ENCODE assay signal across 8 cellular contexts in the genomic region with DNA sequence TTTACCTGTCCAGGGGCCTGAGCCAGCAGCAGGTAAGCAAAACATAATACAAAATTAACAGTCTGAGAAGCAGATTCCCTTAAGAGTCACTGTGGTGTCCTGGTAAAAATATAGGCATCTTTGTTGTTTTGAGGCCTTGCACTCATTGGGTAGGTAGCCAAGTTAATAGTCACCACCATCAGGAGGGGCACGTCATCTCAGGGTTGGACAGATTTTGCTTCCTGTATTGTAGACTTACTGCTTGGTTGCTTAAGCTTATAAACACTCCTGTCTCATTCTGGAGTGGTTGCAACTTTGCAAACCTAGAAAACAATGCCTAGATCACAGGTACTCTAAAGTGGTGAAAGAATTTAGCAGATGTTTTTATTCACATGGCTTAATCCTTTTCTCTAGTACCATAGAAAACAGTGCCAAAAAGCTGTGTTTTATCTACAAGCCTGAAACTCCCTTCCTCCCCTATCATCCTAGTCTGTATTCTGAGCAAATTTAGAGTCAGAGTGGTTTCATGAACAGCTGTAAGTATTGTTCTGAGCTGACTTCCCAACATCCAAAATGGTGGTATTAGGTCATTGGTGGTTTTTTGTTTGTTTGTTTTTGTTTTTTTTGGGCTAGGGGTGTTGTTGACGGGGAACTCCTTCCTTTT.
A peak's percentile ranks its signal among the peaks of the same experiment; 100 is the strongest.
DNase-seq lines count a peak whose midpoint lies in the region; ATAC-seq and TF ChIP-seq lines count a peak whose summit lies in the region.

No MANE protein-coding gene starts in this region.

- DNase-seq in OCI-M2 (lab: John Stamatoyannopoulos, UW; ENCODE audit: unreplicated experiment): peak; percentile 44
- DNase-seq in effector memory CD4-positive, alpha-beta T cell: peak; percentile 14 to 52 (median 27)
- no peak for DNase-seq in nephron progenitor cell
- DNase-seq in HPDE6-E6E7 (ENCODE audit: extremely low spot score): no peak
- DNase-seq in D341Med (ENCODE audit: low spot score): no peak

- peak overlapping the region; percentile 93 for H3K27ac Mint-ChIP-seq in nephron progenitor cell

- no peaks in the 10 kb centered on the region for H3K9me2 ChIP-seq in DOHH2 (replicated peaks; ENCODE audit: control insufficient read depth, low read length)

- H3K27ac ChIP-seq in DOHH2 (ENCODE audit: low read depth, low read length): peak overlapping the region; percentile 25
- H3K27ac ChIP-seq in effector memory CD4-positive, alpha-beta T cell (ENCODE audit: insufficient read depth, low read length, poor library complexity, severe bottlenecking): peak overlapping the region; percentile 92

- H3K4me3 Mint-ChIP-seq in nephron progenitor cell: peak overlapping the region; percentile 1

- H3K79me2 ChIP-seq in DOHH2 (ENCODE audit: control insufficient read depth, low read length): peaks cover 60% of the 10 kb centered on the region

- peaks cover 1% of the 10 kb centered on the region for H3K9me3 Mint-ChIP-seq in nephron progenitor cell

- H3K9me3 ChIP-seq in DOHH2 (ENCODE audit: control insufficient read depth, insufficient read depth, low read length): no peaks in the 10 kb centered on the region
- no peaks in the 10 kb centered on the region for H3K9me3 ChIP-seq in effector memory CD4-positive, alpha-beta T cell (ENCODE audit: control insufficient read depth, low read length)

- H3K27me3 ChIP-seq in DOHH2 (ENCODE audit: control insufficient read depth, low read length): no peaks in the 10 kb centered on the region
- H3K27me3 ChIP-seq in effector memory CD4-positive, alpha-beta T cell (replicated peaks; ENCODE audit: control insufficient read depth, insufficient read depth, low read length, poor library complexity, severe bottlenecking): no peaks in the 10 kb centered on the region

- H3K27me3 Mint-ChIP-seq in nephron progenitor cell (ENCODE audit: low read depth, poor library complexity): no peaks in the 10 kb centered on the region

- H3K4me2 ChIP-seq in DOHH2 (ENCODE audit: low read length): peak overlapping the region; percentile 31

- H4K20me1 ChIP-seq in DOHH2 (ENCODE audit: control insufficient read depth, insufficient read depth, low read depth, low read length): peaks cover 11% of the 10 kb centered on the region; the same call in 1 of the 2 replicates

- ATAC-seq in GM21528 (IDR thresholded peaks at IDR 0.05; ENCODE audit: low FRiP score, unreplicated experiment): peak; percentile 40
- no peak for ATAC-seq in GM19467 (IDR thresholded peaks at IDR 0.05; ENCODE audit: unreplicated experiment)

- peaks cover 53% of the 10 kb centered on the region for H3K4me1 Mint-ChIP-seq in nephron progenitor cell

- H3K4me1 ChIP-seq in DOHH2 (ENCODE audit: control insufficient read depth, low read length): peaks cover 52% of the 10 kb centered on the region
- H3K4me1 ChIP-seq in effector memory CD4-positive, alpha-beta T cell (ENCODE audit: control insufficient read depth, insufficient read depth, low read length, poor library complexity, severe bottlenecking): peaks cover 52% of the 10 kb centered on the region

- no peak for TF ChIP-seq CTCF in DOHH2 (IDR thresholded peaks at IDR 0.05; ENCODE audit: low read depth, low read length, poor library complexity, severe bottlenecking)
- no peak for TF ChIP-seq CTCF in nephron progenitor cell (IDR thresholded peaks at IDR 0.05)

- peak overlapping the region; percentile 15; the same call in 1 of the 2 replicates for H3K4me3 ChIP-seq in DOHH2 (ENCODE audit: low read length)
- peak overlapping the region; percentile 54 for H3K4me3 ChIP-seq in effector memory CD4-positive, alpha-beta T cell (ENCODE audit: insufficient read depth, low read depth, low read length, poor library complexity, severe bottlenecking)

- peaks cover 67% of the 10 kb centered on the region for H3K36me3 Mint-ChIP-seq in nephron progenitor cell (ENCODE audit: low read depth)

- H3F3A ChIP-seq in DOHH2 (ENCODE audit: control insufficient read depth, insufficient read depth): no peaks in the 10 kb centered on the region

- H3K36me3 ChIP-seq in DOHH2 (ENCODE audit: control insufficient read depth, low read length): peaks cover 80% of the 10 kb centered on the region
- peaks cover 7% of the 10 kb centered on the region for H3K36me3 ChIP-seq in effector memory CD4-positive, alpha-beta T cell (ENCODE audit: control insufficient read depth, insufficient read depth, low read length)

Comparison
In these comparisons a context has a peak if more than half of its experiments do, and no peak if none do; other contexts are left out.
1. DNase-seq: peak in OCI-M2 (single experiment) and effector memory CD4-positive, alpha-beta T cell (3 of 3); none in nephron progenitor cell (single experiment), HPDE6-E6E7 (single experiment) and D341Med (single experiment).